ENCODE assay signal across 8 cellular contexts in the genomic region with DNA sequence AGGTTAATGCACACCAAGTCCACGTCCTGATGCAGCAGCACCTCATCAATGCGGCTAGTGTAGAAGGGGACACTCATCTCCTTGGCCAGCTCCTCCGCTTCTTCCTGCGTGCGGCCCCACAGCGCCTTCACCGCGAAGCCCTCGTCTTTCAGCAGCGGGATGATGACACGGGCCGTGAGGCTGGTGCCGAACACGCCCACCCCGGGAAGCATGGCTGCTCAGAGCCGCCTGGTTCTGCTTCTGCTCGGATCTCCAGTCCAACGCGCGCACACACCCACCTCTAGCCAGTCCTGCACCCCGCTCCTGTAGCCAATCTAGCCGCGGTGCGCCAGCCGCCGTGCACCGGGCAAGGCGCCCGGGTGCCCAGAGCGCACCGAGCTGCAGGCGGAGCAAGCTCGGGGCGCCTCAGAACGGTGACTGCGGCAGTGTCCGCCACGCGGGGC. TPM values are rescaled to one million over a fixed set of nuclear protein-coding genes. Genes with fewer than 3 reads are reported as not detected.
DNase-seq lines count a peak whose midpoint lies in the region; ATAC-seq, FAIRE-seq and TF ChIP-seq lines count a peak whose summit lies in the region.

No MANE protein-coding gene starts in this region.

- BruUV-seq in HepG2 (replicated peaks; lab: Mats Ljungman, UMichigan), result no TSS peak

- peak overlapping the region; percentile 65 for H3K27ac ChIP-seq in cingulate gyrus (ENCODE audit: low read depth, low read length)
- no peak overlapping the region for H3K27ac ChIP-seq in HepG2 (ENCODE audit: extremely low read length, insufficient read depth, low read length)

- intact Hi-C loops in HepG2 (cut with micrococcal nuclease; ENCODE audit: unreplicated experiment), result loop anchor here (2.0 kb wide), 2 partner anchors 128 to 158 kb away; a partner anchor contains a TSS

- CTCF ChIA-PET in HepG2 (lab: Yijun Ruan, JAX; ENCODE audit: low intra/inter-chr PET ratio, low total read pairs), result no interaction called here

- no peaks in the 10 kb centered on the region for H4K20me1 ChIP-seq in HepG2 (ENCODE audit: insufficient read depth, low read length)

- peak overlapping the region; percentile 52 for H3K9ac ChIP-seq in HepG2 (ENCODE audit: insufficient read depth, low read depth, low read length)

- no peak for FAIRE-seq in HepG2 (lab: Jason Lieb, UNC)

- H3K4me2 ChIP-seq in HepG2 (ENCODE audit: low read depth, low read length), result peak overlapping the region; percentile 100

- TF ChIP-seq POLR2A in HepG2 (IDR thresholded peaks at IDR 0.05; ENCODE audit: insufficient read depth in 1 of 2, low read depth in 2 of 2, low read length in 2 of 2), result no peak

- DNase-seq in NCI-H1092 treated with DMSO at 0.1 percent for 48 hours (lab: John Stamatoyannopoulos, UW) (peak; percentile 6), NCI-H1092 (lab: John Stamatoyannopoulos, UW) (no peak), NCI-H1105 (lab: John Stamatoyannopoulos, UW) (peak; percentile 31), HepG2 (ENCODE audit: low spot score) (peak; percentile 24)
- DNase-seq in stimulated activated CD4-positive, alpha-beta T cell treated with anti-CD3 and anti-CD28 coated beads, Interleukin-4, amount 100 ng/mL, for 24 hours, result peak; percentile 71

- H3K4me1 ChIP-seq in HepG2 (ENCODE audit: insufficient read depth, low read length), result peaks cover 47% of the 10 kb centered on the region

- H2AFZ ChIP-seq in HepG2 (ENCODE audit: low read length), result no peak overlapping the region

- H3K27me3 ChIP-seq in HepG2 (ENCODE audit: control insufficient read depth in 1 of 2, insufficient read depth in 2 of 2, low read length in 2 of 2), result no peaks in the 10 kb centered on the region; a peak in 1 of 5 replicates

- H3K79me2 ChIP-seq in HepG2 (ENCODE audit: insufficient read depth, low read length), result peaks cover 13% of the 10 kb centered on the region

- TF ChIP-seq RAD21 in HepG2 (CRISPR knock-in tag; IDR thresholded peaks at IDR 0.05), result no peak

- in situ Hi-C loops in HepG2 (cut with HindIII; ENCODE audit: extremely low pct_ligation_motif_present, low pct_unique_long_range_greater_than_20kb), result no loop called here

- ATAC-seq in HG02623 (IDR thresholded peaks at IDR 0.05; ENCODE audit: unreplicated experiment) (peak; percentile 24), HepG2 (peak; percentile 55)
- ATAC-seq in activated CD4-positive, CD25-positive, alpha-beta regulatory T cell treated with anti-CD3 and anti-CD28 coated beads, Interleukin-2, amount 50 U/mL, for 24 hours, result peak; percentile 41 to 51

- TF ChIP-seq EP300 in HepG2 (IDR thresholded peaks at IDR 0.05; ENCODE audit: low read depth in 2 of 2, low read length in 2 of 2), result no peak
- TF ChIP-seq EP300 in HepG2 (CRISPR knock-in tag; IDR thresholded peaks at IDR 0.05; ENCODE audit: borderline replicate concordance), result no peak

- TF ChIP-seq CTCF in HepG2 (CRISPR knock-in tag; IDR thresholded peaks at IDR 0.05), result no peak

- WGBS in HepG2 (ENCODE audit: low lambda C conversion rate), result 0% methylated on average over 9 of the region's 39 CpGs

- no peaks in the 10 kb centered on the region for H3K9me3 ChIP-seq in HepG2 (ENCODE audit: low read length)

- POLR2A ChIA-PET in HepG2 (lab: Yijun Ruan, JAX), result interaction anchor here (1.3 to 4.6 kb wide), 7 partner anchors 54 to 158 kb away, joined by 3 to 25 read pairs (median 9); a partner anchor contains a TSS

- H3K36me3 ChIP-seq in HepG2 (replicated peaks in 1 of 2; ENCODE audit: control insufficient read depth in 1 of 2, insufficient read depth in 2 of 2, low read length in 2 of 2), result no peaks in the 10 kb centered on the region

- peak overlapping the region; percentile 69 to 82 (median 80) for H3K4me3 ChIP-seq in HepG2 (replicated peaks in 1 of 3; ENCODE audit: insufficient read depth in 1 of 3, low read depth in 2 of 3, low read length in 3 of 3)

TF ChIP-seq in HepG2, 621 proteins besides CTCF, POLR2A, EP300 and RAD21 (continues in another document):
- peak; percentile 54 for TF ChIP-seq RBM39 (IDR thresholded peaks at IDR 0.05; ENCODE audit: low read depth, low read length, poor library complexity, severe bottlenecking)
- no peak for TF ChIP-seq FOXK2 (IDR thresholded peaks at IDR 0.05)
- TF ChIP-seq KDM3A (CRISPR knock-in tag; IDR thresholded peaks at IDR 0.05; ENCODE audit: low read depth), result 0 out of 2 replicates have a peak, but pooled peaks have one; percentile 16
- TF ChIP-seq ZNF446 (CRISPR knock-in tag; IDR thresholded peaks at IDR 0.05), result peak; percentile 44; the same call in 1 of the 2 replicates
- TF ChIP-seq, protein P1, sequence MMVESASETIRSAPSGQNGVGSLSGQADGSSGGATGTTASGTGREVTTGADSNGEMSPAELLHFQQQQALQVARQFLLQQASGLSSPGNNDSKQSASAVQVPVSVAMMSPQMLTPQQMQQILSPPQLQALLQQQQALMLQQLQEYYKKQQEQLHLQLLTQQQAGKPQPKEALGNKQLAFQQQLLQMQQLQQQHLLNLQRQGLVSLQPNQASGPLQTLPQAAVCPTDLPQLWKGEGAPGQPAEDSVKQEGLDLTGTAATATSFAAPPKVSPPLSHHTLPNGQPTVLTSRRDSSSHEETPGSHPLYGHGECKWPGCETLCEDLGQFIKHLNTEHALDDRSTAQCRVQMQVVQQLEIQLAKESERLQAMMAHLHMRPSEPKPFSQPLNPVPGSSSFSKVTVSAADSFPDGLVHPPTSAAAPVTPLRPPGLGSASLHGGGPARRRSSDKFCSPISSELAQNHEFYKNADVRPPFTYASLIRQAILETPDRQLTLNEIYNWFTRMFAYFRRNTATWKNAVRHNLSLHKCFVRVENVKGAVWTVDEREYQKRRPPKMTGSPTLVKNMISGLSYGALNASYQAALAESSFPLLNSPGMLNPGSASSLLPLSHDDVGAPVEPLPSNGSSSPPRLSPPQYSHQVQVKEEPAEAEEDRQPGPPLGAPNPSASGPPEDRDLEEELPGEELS (CRISPR knock-in tag; IDR thresholded peaks at IDR 0.05), result peak; percentile 17; the same call in 1 of the 2 replicates
- 0 out of 2 replicates have a peak, but pooled peaks have one; percentile 45 for TF ChIP-seq TGIF2 (CRISPR knock-in tag; IDR thresholded peaks at IDR 0.05)
- TF ChIP-seq HDAC6 (IDR thresholded peaks at IDR 0.05; ENCODE audit: low read depth, low read length), result 0 out of 2 replicates have a peak, but pooled peaks have one; percentile 91
- no peak; the same call in 1 of the 2 replicates for TF ChIP-seq ZC3H4 (CRISPR knock-in tag; IDR thresholded peaks at IDR 0.05; ENCODE audit: borderline replicate concordance)
- no peak for TF ChIP-seq ZNF841 (CRISPR knock-in tag; IDR thresholded peaks at IDR 0.05; ENCODE audit: borderline replicate concordance)
- 0 out of 2 replicates have a peak, but pooled peaks have one; percentile 49 for TF ChIP-seq ZZZ3 (CRISPR knock-in tag; IDR thresholded peaks at IDR 0.05; ENCODE audit: borderline replicate concordance)

RNA-seq across cellular contexts. Expression of a gene that starts 0.7 kb away (rescaled TPM):
- 6.4 TPM in 2 replicates for total RNA-seq in HepG2 (2016; rRNA removed; fragmentation: Illumina TruSeq; extraction: Trizol)
- 1.1 TPM in 2 replicates for total RNA-seq in HepG2 (2016; cell fraction: cytosol; rRNA removed; fragmentation: Illumina TruSeq; extraction: Trizol; ENCODE audit: low read depth)
- total RNA-seq in HepG2 (2016; cell fraction: insoluble cytoplasmic fraction; rRNA removed; fragmentation: Illumina TruSeq; extraction: Trizol), result 5.1 and 7.1 TPM in 2 replicates
- total RNA-seq in HepG2 (2016; cell fraction: membrane; rRNA removed; fragmentation: Illumina TruSeq; extraction: Trizol), result 3.3 and 3.7 TPM in 2 replicates
- 11.3 and 14.8 TPM in 2 replicates for total RNA-seq in HepG2 (2016; cell fraction: nucleus; rRNA removed; fragmentation: Illumina TruSeq; extraction: Trizol)
- polyA plus RNA-seq in HepG2 (2011; rRNA removed), result 1.8 and 1.9 TPM in 2 replicates
- 1.1 and 1.2 TPM in 2 replicates for polyA plus RNA-seq in HepG2 (2011; cell fraction: cytosol; rRNA removed)
- polyA plus RNA-seq in HepG2 (2011; cell fraction: nucleus; rRNA removed), result 3.9 TPM in 2 replicates
- polyA plus RNA-seq in HepG2 (2012), result 0.56 and 0.64 TPM in 2 replicates
- 0.99 and 1.2 TPM in 2 replicates for polyA plus RNA-seq in HepG2 (2016; cell fraction: cytosol; fragmentation: Illumina TruSeq; extraction: Trizol; ENCODE audit: low read depth)
- 2.9 and 3.7 TPM in 2 replicates for polyA plus RNA-seq in HepG2 (2016; cell fraction: insoluble cytoplasmic fraction; fragmentation: Illumina TruSeq; extraction: Trizol; ENCODE audit: low read depth)
- 2.2 and 2.5 TPM in 2 replicates for polyA plus RNA-seq in HepG2 (2016; cell fraction: membrane; fragmentation: Illumina TruSeq; extraction: Trizol; ENCODE audit: low read depth)
- polyA plus RNA-seq in HepG2 (2016; cell fraction: nucleus; fragmentation: Illumina TruSeq; extraction: Trizol; ENCODE audit: insufficient read depth, low read depth), result 8.2 and 9.4 TPM in 2 replicates
- polyA minus RNA-seq in HepG2 (2011; rRNA and poly(A)+ RNA removed; ENCODE audit: low replicate concordance), result 10.2 and 14.8 TPM in 2 replicates
- polyA minus RNA-seq in HepG2 (2011; cell fraction: cytosol; rRNA and poly(A)+ RNA removed), result 1.8 and 2.1 TPM in 2 replicates
- 6.7 and 7.7 TPM in 2 replicates for polyA minus RNA-seq in HepG2 (2011; cell fraction: nucleus; rRNA and poly(A)+ RNA removed)
